In the genomic region with DNA sequence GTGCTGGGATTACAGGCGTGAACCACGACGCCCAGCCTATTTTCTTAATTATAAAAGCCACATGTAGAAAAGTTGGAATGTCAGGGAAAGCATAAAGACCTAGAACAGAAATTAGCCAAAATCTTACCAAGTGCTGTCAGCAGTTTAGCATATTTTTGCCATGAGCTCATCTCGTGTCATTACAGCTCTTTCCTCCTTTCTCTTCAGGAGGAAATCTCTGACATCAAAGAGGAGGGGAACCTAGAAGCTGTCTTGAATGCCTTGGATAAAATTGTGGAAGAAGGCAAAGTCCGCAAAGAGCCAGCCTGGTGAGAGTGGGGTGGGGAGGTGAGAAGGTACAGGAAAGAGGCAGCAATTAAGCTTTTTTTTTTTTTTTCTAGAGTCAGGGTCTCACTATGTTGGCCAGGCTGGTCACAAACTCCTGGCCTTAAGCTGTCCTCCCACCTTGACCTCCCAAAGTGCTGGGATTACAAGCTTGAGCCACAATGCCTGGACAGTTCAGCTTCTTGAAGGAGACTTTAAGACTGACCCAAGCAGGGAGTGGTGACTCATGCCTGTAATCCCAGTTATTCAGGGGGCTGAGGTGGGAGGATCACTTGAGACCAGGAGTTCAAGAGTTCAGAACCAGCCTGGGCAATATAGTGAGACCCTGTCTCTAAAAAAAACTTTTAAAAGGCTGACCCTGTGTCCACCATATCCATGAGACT, we compare ENCODE assay signal across 15 cellular contexts. TPM values are rescaled to one million over a fixed set of nuclear protein-coding genes. Genes with fewer than 3 reads are reported as not detected.
DNase-seq lines count a peak whose midpoint lies in the region; ATAC-seq, FAIRE-seq and TF ChIP-seq lines count a peak whose summit lies in the region.
"Had no signal": no experiment of that assay in that cellular context is flagged by ENCODE, and none has a peak within 500 bp of the region (broad histone marks: within the 10 kb centered on the region; RNA-seq: fewer than 3 reads in every experiment).

No MANE protein-coding gene starts in this region.

- no peak overlapping the region for H2BK15ac ChIP-seq in mesendoderm (replicated peaks; ENCODE audit: low read depth)

- no CpG with 5 or more reads among the region's 5 CpGs for WGBS in mesendoderm (ENCODE audit: extremely low coverage, insufficient coverage, low lambda C conversion rate)

- DNase-seq in AG08396 (ENCODE audit: low spot score) (peak; percentile 75), HTR-8/SVneo (ENCODE audit: insufficient read length, low spot score) (peak; percentile 56), bronchial epithelial cell (ENCODE audit: low read depth) (peak; percentile 46), mesendoderm (peak; percentile 79), cerebellar cortex (ENCODE audit: low spot score) (no peak)
- DNase-seq: CD4-positive, alpha-beta memory T cell; GOT3; NCI-H2171 had no signal

- H3K23ac ChIP-seq in mesendoderm (ENCODE audit: low read length): no peak overlapping the region

- no peaks in the 10 kb centered on the region for H3K4me1 ChIP-seq in mesendoderm (ENCODE audit: control insufficient read depth, low read depth, low read length)

- no peak overlapping the region for H3K56ac ChIP-seq in mesendoderm (ENCODE audit: low read length)

- H3K27me3 ChIP-seq in bronchial epithelial cell (ENCODE audit: control insufficient read depth, insufficient read depth, low read length) (no peaks in the 10 kb centered on the region), mesendoderm (ENCODE audit: insufficient read depth, low read length, poor library complexity) (no peaks in the 10 kb centered on the region)

- H2BK120ac ChIP-seq in mesendoderm (ENCODE audit: low read depth, low read length): no peak overlapping the region

- H3K4me3 ChIP-seq in bronchial epithelial cell (ENCODE audit: low read depth, low read length) (no peak overlapping the region), mesendoderm (ENCODE audit: low read length) (no peak overlapping the region)
- H3K4me3 ChIP-seq: lung, thoracic aorta had no signal

- no peak overlapping the region for H2AK5ac ChIP-seq in mesendoderm (ENCODE audit: low read length)

- no peaks in the 10 kb centered on the region for H3K79me1 ChIP-seq in mesendoderm (ENCODE audit: low read length)

- no peak overlapping the region for H3K4ac ChIP-seq in mesendoderm (ENCODE audit: low read depth, low read length)

- no peak overlapping the region for H3K27ac ChIP-seq in mesendoderm (ENCODE audit: low read depth, low read length)
- H3K27ac ChIP-seq: thoracic aorta, VCaP had no signal

- no peak for FAIRE-seq in HTR-8/SVneo (lab: Jason Lieb, UNC)
- no peak for FAIRE-seq in bronchial epithelial cell (lab: Jason Lieb, UNC)

- TF ChIP-seq CTCF in bronchial epithelial cell (IDR thresholded peaks at IDR 0.05; ENCODE audit: insufficient read depth, low read length, severe bottlenecking): no peak

- no peak overlapping the region for H4K8ac ChIP-seq in mesendoderm (ENCODE audit: low read depth, low read length)

- no peak overlapping the region for H3K18ac ChIP-seq in mesendoderm (ENCODE audit: low read length)

- H3K4me2 ChIP-seq in mesendoderm (ENCODE audit: low read length): no peak overlapping the region

- no peaks in the 10 kb centered on the region for H3K79me2 ChIP-seq in mesendoderm (ENCODE audit: control insufficient read depth, insufficient read depth, low read length)

- H4K5ac ChIP-seq in mesendoderm (ENCODE audit: low read length): no peak overlapping the region

- no peak overlapping the region for H2BK5ac ChIP-seq in mesendoderm (ENCODE audit: low read length)

- H3K36me3 ChIP-seq in bronchial epithelial cell (ENCODE audit: control insufficient read depth, insufficient read depth, low read length): peaks cover 14% of the 10 kb centered on the region
- H3K36me3 ChIP-seq in mesendoderm (ENCODE audit: control insufficient read depth, insufficient read depth, low read length): peaks cover 6% of the 10 kb centered on the region

- H3K9ac ChIP-seq in mesendoderm (ENCODE audit: low read length): no peak overlapping the region

- ATAC-seq in HG03097 (IDR thresholded peaks at IDR 0.05; ENCODE audit: low FRiP score, unreplicated experiment) (no peak), GM18519 (IDR thresholded peaks at IDR 0.05; ENCODE audit: low FRiP score, unreplicated experiment) (no peak), HG03025 (IDR thresholded peaks at IDR 0.05; ENCODE audit: low FRiP score, unreplicated experiment) (no peak)
- ATAC-seq: Panc1 had no signal

RNA-seq across cellular contexts. Expression of gene BGLAP, which starts 8.4 kb away (rescaled TPM):
- total RNA-seq in bronchial epithelial cell: 0.51 TPM in 1 of 2 replicates, not detected in the other
- polyA plus RNA-seq in mesendoderm (2013, experiment 1 of 2): 0.13 TPM
- 0.15 TPM for polyA plus RNA-seq in mesendoderm (2013, experiment 2 of 2)
- total RNA-seq: thoracic aorta had no signal
- polyA plus RNA-seq: CD4-positive, alpha-beta memory T cell had no signal

RNA-seq across cellular contexts. Expression of gene PAQR6, which starts 14.3 kb away (rescaled TPM):
- total RNA-seq in bronchial epithelial cell: 0.26 and 1.3 TPM in 2 replicates
- polyA plus RNA-seq in mesendoderm (2013, experiment 1 of 2): 2.7 TPM
- 3.0 TPM for polyA plus RNA-seq in mesendoderm (2013, experiment 2 of 2)

RNA-seq across cellular contexts. Expression of gene PMF1, which starts 20.8 kb away (rescaled TPM):
- total RNA-seq in bronchial epithelial cell: 55.3 and 55.9 TPM in 2 replicates
- polyA plus RNA-seq in mesendoderm (2013, experiment 1 of 2): 115 TPM
- 112 TPM for polyA plus RNA-seq in mesendoderm (2013, experiment 2 of 2)

RNA-seq across cellular contexts. Expression of gene SLC25A44, which starts 39.7 kb away (rescaled TPM):
- 5.8 and 7.4 TPM in 2 replicates for total RNA-seq in bronchial epithelial cell
- 16.8 TPM for polyA plus RNA-seq in mesendoderm (2013, experiment 1 of 2)
- polyA plus RNA-seq in mesendoderm (2013, experiment 2 of 2): 17.0 TPM

RNA-seq across cellular contexts. Expression of gene SMG5, which starts 49.1 kb away (rescaled TPM):
- 57.4 and 67.0 TPM in 2 replicates for total RNA-seq in bronchial epithelial cell
- 52.2 TPM for polyA plus RNA-seq in mesendoderm (2013, experiment 1 of 2)
- polyA plus RNA-seq in mesendoderm (2013, experiment 2 of 2): 51.8 TPM
